Comparison of ENCODE assay signal across 31 cellular contexts in genomic region chr1:232581932-232582331, GRCh38.
"Had no signal": no experiment of that assay in that cellular context is flagged by ENCODE, and none has a peak within 500 bp of the region (broad histone marks: within the 10 kb centered on the region; RNA-seq: fewer than 3 reads in every experiment).

No MANE protein-coding gene starts in this region.

- H3K4me3 ChIP-seq: coronary artery, esophagus squamous epithelium, gastroesophageal sphincter had no signal

- H3K9me3 Mint-ChIP-seq: activated CD8-positive, alpha-beta T cell treated with anti-CD3 and anti-CD28 coated beads for 36 hours; central memory CD8-positive, alpha-beta T cell; effector memory CD8-positive, alpha-beta T cell had no signal

- H3K4me3 Mint-ChIP-seq: activated CD4-positive, alpha-beta T cell treated with anti-CD3 and anti-CD28 coated beads for 36 hours; activated CD4-positive, alpha-beta T cell treated with anti-CD3 and anti-CD28 coated beads, Interleukin-2, amount 10 ng/mL, durations not matched to agents 24 days and 14 days; activated CD8-positive, alpha-beta T cell treated with anti-CD3 and anti-CD28 coated beads for 36 hours; activated naive CD8-positive, alpha-beta T cell; central memory CD8-positive, alpha-beta T cell; effector memory CD8-positive, alpha-beta T cell; T-helper 17 cell; T-helper 2 cell treated with Interferon-gamma antibody and Interleukin-4, amounts not matched to agents 5 μg/mL and 100 μg/mL, for 36 hours had no signal

- H3K27ac Mint-ChIP-seq: activated CD4-positive, alpha-beta T cell treated with anti-CD3 and anti-CD28 coated beads for 36 hours; activated CD4-positive, alpha-beta T cell treated with anti-CD3 and anti-CD28 coated beads, Interleukin-2, amount 10 ng/mL, durations not matched to agents 24 days and 14 days; activated CD8-positive, alpha-beta T cell treated with anti-CD3 and anti-CD28 coated beads for 36 hours; activated naive CD8-positive, alpha-beta T cell; T-helper 17 cell; T-helper 2 cell treated with Interferon-gamma antibody and Interleukin-4, amounts not matched to agents 5 μg/mL and 100 μg/mL, for 36 hours had no signal

- H3K27ac ChIP-seq: brain microvascular endothelial cell, coronary artery, epithelial cell of prostate, esophagus squamous epithelium, gastroesophageal sphincter had no signal

- H3K9me3 ChIP-seq: esophagus squamous epithelium, gastroesophageal sphincter had no signal

- ATAC-seq: activated CD4-positive, alpha-beta T cell treated with anti-CD3 and anti-CD28 coated beads for 36 hours; activated CD8-positive, alpha-beta T cell treated with anti-CD3 and anti-CD28 coated beads for 36 hours; effector memory CD8-positive, alpha-beta T cell; gastroesophageal sphincter; T-helper 17 cell had no signal

- DNase-seq: activated CD4-positive, alpha-beta T cell treated with anti-CD3 and anti-CD28 coated beads for 36 hours; activated CD4-positive, alpha-beta T cell treated with anti-CD3 and anti-CD28 coated beads, Interleukin-2, amount 10 ng/mL, durations not matched to agents 24 days and 14 days; activated CD4-positive, CD25-positive, alpha-beta regulatory T cell; activated CD4-positive, CD25-positive, alpha-beta regulatory T cell treated with anti-CD3 and anti-CD28 coated beads, Interleukin-2, amount 50 U/mL, for 72 hours; activated CD8-positive, alpha-beta memory T cell treated with anti-CD3 and anti-CD28 coated beads for 24 hours; activated CD8-positive, alpha-beta T cell treated with anti-CD3 and anti-CD28 coated beads for 36 hours; activated effector memory CD4-positive, alpha-beta T cell treated with Interleukin-2 at 50 U/mL for 16 hours; activated gamma-delta T cell treated with Interleukin-2 at 50 U/mL for 16 hours; activated naive CD4-positive, alpha-beta T cell treated with anti-CD3 and anti-CD28 coated beads, Interleukin-2, amount 50 U/mL, for 16 hours; activated naive CD4-positive, alpha-beta T cell treated with Interleukin-2 at 50 U/mL for 16 hours; activated T-cell treated with anti-CD3 and anti-CD28 coated beads, Interleukin-2, amount 50 U/mL, for 48 hours; amniotic stem cell; anterior cingulate cortex; brain microvascular endothelial cell; dermis blood vessel endothelial cell; effector CD4-positive, alpha-beta T cell; effector memory CD8-positive, alpha-beta T cell; esophagus squamous epithelium; foreskin melanocyte; T-helper 1 cell; T-helper 17 cell; T1000 had no signal

- FAIRE-seq: astrocyte, bronchial epithelial cell, endothelial cell of umbilical vein had no signal

- H3K27me3 Mint-ChIP-seq: activated CD4-positive, alpha-beta T cell treated with anti-CD3 and anti-CD28 coated beads for 36 hours; activated CD4-positive, alpha-beta T cell treated with anti-CD3 and anti-CD28 coated beads, Interleukin-2, amount 10 ng/mL, durations not matched to agents 24 days and 14 days; activated CD8-positive, alpha-beta T cell treated with anti-CD3 and anti-CD28 coated beads for 36 hours; activated naive CD8-positive, alpha-beta T cell; central memory CD8-positive, alpha-beta T cell; effector memory CD8-positive, alpha-beta T cell; T-helper 17 cell had no signal
